ENCODE assay signal across 1 cellular context in the genomic region with DNA sequence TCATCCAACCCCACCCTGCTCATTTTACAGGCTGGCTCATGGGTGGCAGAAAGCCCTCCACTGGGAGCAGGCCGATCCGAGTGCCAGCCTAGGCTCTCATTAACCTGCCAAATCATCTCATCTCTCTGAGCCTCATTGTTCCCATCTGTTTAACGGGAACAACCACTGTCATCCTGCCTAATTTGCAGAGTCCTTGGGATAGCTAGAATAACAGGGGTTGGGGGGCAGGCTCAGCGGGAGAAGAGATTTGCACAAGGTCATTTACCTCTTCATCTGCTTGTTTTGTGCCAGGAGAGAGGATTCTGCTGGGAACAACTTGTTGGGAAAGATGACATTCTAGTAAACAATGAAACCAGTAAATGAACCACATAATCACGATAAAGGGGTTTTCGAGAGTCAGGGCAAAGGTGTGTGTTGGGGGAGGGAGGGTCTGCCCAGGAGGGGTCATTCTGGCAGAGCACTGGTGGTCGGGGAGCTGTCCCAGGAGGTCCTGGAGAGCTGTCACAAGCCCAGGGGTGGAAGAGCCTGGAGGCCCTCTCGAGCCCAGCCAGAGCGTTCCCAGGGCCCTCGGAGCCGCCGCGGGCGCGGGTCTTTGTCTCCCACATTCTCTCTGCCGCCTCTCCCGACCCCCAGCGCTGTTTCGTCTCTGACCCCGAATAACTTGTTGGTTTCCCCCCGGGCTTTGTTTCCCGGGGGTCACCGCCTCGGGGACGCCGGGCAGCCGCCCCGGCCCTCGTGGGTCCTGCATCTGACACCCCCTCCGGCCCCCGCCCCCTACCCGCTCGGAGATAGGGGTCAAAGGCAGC.
TF ChIP-seq lines count a peak whose summit lies in the region.

No MANE protein-coding gene starts in this region.

TF ChIP-seq in GM12878, 131 proteins besides CTCF, POLR2A, EP300 and RAD21:
- peak; percentile 83; the same call in 1 of the 2 replicates for TF ChIP-seq NR2C1 (IDR thresholded peaks at IDR 0.05)
- no peak for TF ChIP-seq BHLHE40 (IDR thresholded peaks at IDR 0.05; ENCODE audit: borderline replicate concordance in 1 of 2, low read depth in 2 of 2, low read length in 1 of 2)
- TF ChIP-seq SIX5 (IDR thresholded peaks at IDR 0.05; ENCODE audit: low read depth, low read length, severe bottlenecking): no peak
- peak; percentile 65; the same call in 1 of the 2 replicates for TF ChIP-seq NR2F1 (conservative IDR thresholded peaks at IDR 0.05)
- TF ChIP-seq KLF5 (IDR thresholded peaks at IDR 0.05; ENCODE audit: partially characterized antibody): no peak
- TF ChIP-seq, protein P1, sequence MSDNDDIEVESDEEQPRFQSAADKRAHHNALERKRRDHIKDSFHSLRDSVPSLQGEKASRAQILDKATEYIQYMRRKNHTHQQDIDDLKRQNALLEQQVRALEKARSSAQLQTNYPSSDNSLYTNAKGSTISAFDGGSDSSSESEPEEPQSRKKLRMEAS (IDR thresholded peaks at IDR 0.05; ENCODE audit: low read depth, low read length): peak; percentile 22; the same call in 1 of the 2 replicates
- TF ChIP-seq STAT3 (IDR thresholded peaks at IDR 0.05; ENCODE audit: low read depth, low read length): no peak
- TF ChIP-seq, protein P2, sequence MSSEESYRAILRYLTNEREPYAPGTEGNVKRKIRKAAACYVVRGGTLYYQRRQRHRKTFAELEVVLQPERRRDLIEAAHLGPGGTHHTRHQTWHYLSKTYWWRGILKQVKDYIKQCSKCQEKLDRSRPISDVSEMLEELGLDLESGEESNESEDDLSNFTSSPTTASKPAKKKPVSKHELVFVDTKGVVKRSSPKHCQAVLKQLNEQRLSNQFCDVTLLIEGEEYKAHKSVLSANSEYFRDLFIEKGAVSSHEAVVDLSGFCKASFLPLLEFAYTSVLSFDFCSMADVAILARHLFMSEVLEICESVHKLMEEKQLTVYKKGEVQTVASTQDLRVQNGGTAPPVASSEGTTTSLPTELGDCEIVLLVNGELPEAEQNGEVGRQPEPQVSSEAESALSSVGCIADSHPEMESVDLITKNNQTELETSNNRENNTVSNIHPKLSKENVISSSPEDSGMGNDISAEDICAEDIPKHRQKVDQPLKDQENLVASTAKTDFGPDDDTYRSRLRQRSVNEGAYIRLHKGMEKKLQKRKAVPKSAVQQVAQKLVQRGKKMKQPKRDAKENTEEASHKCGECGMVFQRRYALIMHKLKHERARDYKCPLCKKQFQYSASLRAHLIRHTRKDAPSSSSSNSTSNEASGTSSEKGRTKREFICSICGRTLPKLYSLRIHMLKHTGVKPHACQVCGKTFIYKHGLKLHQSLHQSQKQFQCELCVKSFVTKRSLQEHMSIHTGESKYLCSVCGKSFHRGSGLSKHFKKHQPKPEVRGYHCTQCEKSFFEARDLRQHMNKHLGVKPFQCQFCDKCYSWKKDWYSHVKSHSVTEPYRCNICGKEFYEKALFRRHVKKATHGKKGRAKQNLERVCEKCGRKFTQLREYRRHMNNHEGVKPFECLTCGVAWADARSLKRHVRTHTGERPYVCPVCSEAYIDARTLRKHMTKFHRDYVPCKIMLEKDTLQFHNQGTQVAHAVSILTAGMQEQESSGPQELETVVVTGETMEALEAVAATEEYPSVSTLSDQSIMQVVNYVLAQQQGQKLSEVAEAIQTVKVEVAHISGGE (CRISPR knock-in tag; IDR thresholded peaks at IDR 0.05): peak; percentile 66
- TF ChIP-seq, protein P3, sequence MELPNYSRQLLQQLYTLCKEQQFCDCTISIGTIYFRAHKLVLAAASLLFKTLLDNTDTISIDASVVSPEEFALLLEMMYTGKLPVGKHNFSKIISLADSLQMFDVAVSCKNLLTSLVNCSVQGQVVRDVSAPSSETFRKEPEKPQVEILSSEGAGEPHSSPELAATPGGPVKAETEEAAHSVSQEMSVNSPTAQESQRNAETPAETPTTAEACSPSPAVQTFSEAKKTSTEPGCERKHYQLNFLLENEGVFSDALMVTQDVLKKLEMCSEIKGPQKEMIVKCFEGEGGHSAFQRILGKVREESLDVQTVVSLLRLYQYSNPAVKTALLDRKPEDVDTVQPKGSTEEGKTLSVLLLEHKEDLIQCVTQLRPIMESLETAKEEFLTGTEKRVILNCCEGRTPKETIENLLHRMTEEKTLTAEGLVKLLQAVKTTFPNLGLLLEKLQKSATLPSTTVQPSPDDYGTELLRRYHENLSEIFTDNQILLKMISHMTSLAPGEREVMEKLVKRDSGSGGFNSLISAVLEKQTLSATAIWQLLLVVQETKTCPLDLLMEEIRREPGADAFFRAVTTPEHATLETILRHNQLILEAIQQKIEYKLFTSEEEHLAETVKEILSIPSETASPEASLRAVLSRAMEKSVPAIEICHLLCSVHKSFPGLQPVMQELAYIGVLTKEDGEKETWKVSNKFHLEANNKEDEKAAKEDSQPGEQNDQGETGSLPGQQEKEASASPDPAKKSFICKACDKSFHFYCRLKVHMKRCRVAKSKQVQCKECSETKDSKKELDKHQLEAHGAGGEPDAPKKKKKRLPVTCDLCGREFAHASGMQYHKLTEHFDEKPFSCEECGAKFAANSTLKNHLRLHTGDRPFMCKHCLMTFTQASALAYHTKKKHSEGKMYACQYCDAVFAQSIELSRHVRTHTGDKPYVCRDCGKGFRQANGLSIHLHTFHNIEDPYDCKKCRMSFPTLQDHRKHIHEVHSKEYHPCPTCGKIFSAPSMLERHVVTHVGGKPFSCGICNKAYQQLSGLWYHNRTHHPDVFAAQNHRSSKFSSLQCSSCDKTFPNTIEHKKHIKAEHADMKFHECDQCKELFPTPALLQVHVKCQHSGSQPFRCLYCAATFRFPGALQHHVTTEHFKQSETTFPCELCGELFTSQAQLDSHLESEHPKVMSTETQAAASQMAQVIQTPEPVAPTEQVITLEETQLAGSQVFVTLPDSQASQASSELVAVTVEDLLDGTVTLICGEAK (IDR thresholded peaks at IDR 0.05; ENCODE audit: borderline replicate concordance): peak; percentile 58; the same call in 1 of the 2 replicates
- no peak for TF ChIP-seq CBX5 (IDR thresholded peaks at IDR 0.05; ENCODE audit: low read depth)
- TF ChIP-seq GATAD2B (conservative IDR thresholded peaks at IDR 0.05; ENCODE audit: low read depth): peak; percentile 50; the same call in 1 of the 2 replicates
- TF ChIP-seq, protein P4, sequence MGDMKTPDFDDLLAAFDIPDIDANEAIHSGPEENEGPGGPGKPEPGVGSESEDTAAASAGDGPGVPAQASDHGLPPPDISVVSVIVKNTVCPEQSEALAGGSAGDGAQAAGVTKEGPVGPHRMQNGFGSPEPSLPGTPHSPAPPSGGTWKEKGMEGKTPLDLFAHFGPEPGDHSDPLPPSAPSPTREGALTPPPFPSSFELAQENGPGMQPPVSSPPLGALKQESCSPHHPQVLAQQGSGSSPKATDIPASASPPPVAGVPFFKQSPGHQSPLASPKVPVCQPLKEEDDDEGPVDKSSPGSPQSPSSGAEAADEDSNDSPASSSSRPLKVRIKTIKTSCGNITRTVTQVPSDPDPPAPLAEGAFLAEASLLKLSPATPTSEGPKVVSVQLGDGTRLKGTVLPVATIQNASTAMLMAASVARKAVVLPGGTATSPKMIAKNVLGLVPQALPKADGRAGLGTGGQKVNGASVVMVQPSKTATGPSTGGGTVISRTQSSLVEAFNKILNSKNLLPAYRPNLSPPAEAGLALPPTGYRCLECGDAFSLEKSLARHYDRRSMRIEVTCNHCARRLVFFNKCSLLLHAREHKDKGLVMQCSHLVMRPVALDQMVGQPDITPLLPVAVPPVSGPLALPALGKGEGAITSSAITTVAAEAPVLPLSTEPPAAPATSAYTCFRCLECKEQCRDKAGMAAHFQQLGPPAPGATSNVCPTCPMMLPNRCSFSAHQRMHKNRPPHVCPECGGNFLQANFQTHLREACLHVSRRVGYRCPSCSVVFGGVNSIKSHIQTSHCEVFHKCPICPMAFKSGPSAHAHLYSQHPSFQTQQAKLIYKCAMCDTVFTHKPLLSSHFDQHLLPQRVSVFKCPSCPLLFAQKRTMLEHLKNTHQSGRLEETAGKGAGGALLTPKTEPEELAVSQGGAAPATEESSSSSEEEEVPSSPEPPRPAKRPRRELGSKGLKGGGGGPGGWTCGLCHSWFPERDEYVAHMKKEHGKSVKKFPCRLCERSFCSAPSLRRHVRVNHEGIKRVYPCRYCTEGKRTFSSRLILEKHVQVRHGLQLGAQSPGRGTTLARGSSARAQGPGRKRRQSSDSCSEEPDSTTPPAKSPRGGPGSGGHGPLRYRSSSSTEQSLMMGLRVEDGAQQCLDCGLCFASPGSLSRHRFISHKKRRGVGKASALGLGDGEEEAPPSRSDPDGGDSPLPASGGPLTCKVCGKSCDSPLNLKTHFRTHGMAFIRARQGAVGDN (IDR thresholded peaks at IDR 0.05): peak; percentile 69; the same call in 1 of the 2 replicates
TF ChIP-seq in GM12878: peak in this region for 7.
